In the genomic region with DNA sequence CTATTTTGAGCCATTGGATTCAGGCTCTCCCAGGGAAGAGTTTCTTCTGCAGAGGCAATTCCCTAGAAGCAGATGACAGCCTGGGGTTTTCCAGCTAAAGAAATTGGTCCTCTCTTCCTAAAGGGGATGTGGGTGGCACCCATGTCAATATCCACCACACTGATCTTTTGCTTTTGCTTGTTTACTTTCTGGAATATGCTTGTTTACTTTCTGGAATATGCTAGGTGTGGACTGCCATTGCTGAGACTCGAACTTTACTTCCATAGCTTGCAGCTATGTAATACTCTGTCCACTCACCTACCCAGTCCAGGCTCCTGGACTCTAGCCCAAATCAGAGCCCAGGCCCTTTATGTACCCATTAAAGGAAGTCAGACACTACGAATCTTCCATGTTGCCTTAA, we compare ENCODE assay signal across 25 cellular contexts.
"Had no signal": no experiment of that assay in that cellular context is flagged by ENCODE, and none has a peak within 500 bp of the region (broad histone marks: within the 10 kb centered on the region; RNA-seq: fewer than 3 reads in every experiment).

No MANE protein-coding gene starts in this region.

- H3K4me1 ChIP-seq: colonic mucosa, left lung had no signal

- H3K27ac ChIP-seq: colonic mucosa, epithelial cell of prostate, esophagus squamous epithelium, gastrocnemius medialis, heart right ventricle, left lung, lower lobe of right lung had no signal

- H3K9me3 ChIP-seq: colonic mucosa, esophagus squamous epithelium, gastrocnemius medialis, heart right ventricle, left lung, lower lobe of right lung, mucosa of descending colon had no signal

- H3K36me3 ChIP-seq: colonic mucosa, esophagus squamous epithelium, gastrocnemius medialis, heart right ventricle, left lung, lower lobe of right lung had no signal

- H3K4me3 ChIP-seq: colonic mucosa, esophagus squamous epithelium, gastrocnemius medialis, heart right ventricle, left lung, lower lobe of right lung, mucosa of descending colon had no signal

- DNase-seq: colonic mucosa; cortex of kidney; effector CD8-positive, alpha-beta T cell; effector memory CD8-positive, alpha-beta T cell; erythroblast; esophagus squamous epithelium; foreskin fibroblast; foreskin melanocyte; gastrocnemius medialis; glutamatergic neuron; head of caudate nucleus; heart right ventricle; hippocampal formation; left cardiac atrium; left lung; left ventricle myocardium superior; lower lobe of right lung; mesenchymal stem cell; mucosa of descending colon; naive B cell had no signal

- FAIRE-seq: endometrium, islet of Langerhans, keratinocyte had no signal

- ATAC-seq: effector memory CD8-positive, alpha-beta T cell; esophagus mucosa; gastrocnemius medialis; heart right ventricle; left cardiac atrium; left lung; left ventricle myocardium superior; lower lobe of right lung; mucosa of descending colon had no signal
